22 cellular contexts compared by ENCODE assay signal in the genomic region with DNA sequence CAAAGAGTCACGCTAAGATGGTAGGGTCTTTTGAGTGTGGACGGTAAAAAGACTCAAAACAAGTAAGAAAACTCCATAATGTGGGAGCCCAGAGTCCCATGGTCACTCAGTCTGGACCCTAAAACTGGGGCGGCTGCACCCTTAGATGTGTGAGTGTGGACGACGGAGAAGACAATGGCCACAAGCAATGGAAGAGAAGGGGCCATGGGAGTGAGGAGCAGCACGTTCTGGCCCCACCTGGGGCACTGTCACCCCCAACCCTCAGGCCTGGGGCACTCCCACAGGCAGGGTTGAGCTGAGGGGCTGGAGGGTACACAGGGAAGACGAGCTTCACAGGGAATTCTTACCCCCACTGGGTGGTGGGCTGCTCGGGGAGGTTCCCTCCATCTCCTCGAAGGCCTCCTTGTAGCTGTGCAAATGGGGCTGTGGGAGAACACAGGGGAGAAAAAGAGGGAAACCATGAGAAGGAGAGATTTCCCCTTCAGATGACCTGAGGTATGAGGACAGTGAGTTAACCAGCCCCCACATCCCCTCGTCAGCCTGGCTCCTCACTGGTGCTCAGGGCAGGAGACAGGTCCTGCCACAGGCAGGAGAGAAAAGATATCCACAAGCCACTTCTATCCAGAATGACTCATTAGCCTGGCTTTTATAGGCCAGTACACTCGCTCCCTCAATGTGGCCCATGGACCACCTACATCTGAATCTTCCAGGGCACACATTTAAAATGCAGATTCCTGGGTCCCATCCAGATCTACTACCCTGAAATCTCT.
A peak's percentile ranks its signal among the peaks of the same experiment; 100 is the strongest.
DNase-seq lines count a peak whose midpoint lies in the region; ATAC-seq and TF ChIP-seq lines count a peak whose summit lies in the region.
"Had no signal": no experiment of that assay in that cellular context is flagged by ENCODE, and none has a peak within 500 bp of the region (broad histone marks: within the 10 kb centered on the region; RNA-seq: fewer than 3 reads in every experiment).

No MANE protein-coding gene starts in this region.

- POLR2A ChIA-PET in naive thymus-derived CD8-positive, alpha-beta T cell (lab: Charles Lee): no interaction called here

- H3K4me1 ChIP-seq in rectal smooth muscle tissue (ENCODE audit: control insufficient read depth, insufficient read depth, low read length): peaks cover 35% of the 10 kb centered on the region
- H3K4me1 ChIP-seq in vagina: peaks cover 40% of the 10 kb centered on the region
- H3K4me1 ChIP-seq in endodermal cell (ENCODE audit: control insufficient read depth, insufficient read depth, low read length): peaks cover 3% of the 10 kb centered on the region

- H3K9ac ChIP-seq in rectal smooth muscle tissue (ENCODE audit: low read length) (no peak overlapping the region), endodermal cell (ENCODE audit: extremely low read depth, low read length, poor library complexity, severe bottlenecking) (no peak overlapping the region)

- peak overlapping the region; percentile 88 for H3K27ac ChIP-seq in rectal smooth muscle tissue (ENCODE audit: low read depth, low read length)
- peak overlapping the region; percentile 57 for H3K27ac ChIP-seq in vagina
- H3K27ac ChIP-seq in endodermal cell (ENCODE audit: low read depth, low read length): no peak overlapping the region
- H3K27ac ChIP-seq: 22Rv1, SJSA1 had no signal

- WGBS in endodermal cell (ENCODE audit: insufficient coverage in 1 of 2, insufficient read length in 1 of 2), 2 experiments: 95 to 96% methylated on average over 5 to 11 of the region's 11 CpGs

- TF ChIP-seq CTCF in vagina (IDR thresholded peaks at IDR 0.05) (no peak), endodermal cell (conservative IDR thresholded peaks at IDR 0.05) (no peak)

- H3K9me3 ChIP-seq in vagina (no peaks in the 10 kb centered on the region), endodermal cell (ENCODE audit: control insufficient read depth, low read length) (no peaks in the 10 kb centered on the region)
- H3K9me3 ChIP-seq: SJSA1 had no signal

- H3K9me3 Mint-ChIP-seq in endodermal cell: no peaks in the 10 kb centered on the region
- no peaks in the 10 kb centered on the region for H3K9me3 Mint-ChIP-seq in naive thymus-derived CD8-positive, alpha-beta T cell
- H3K9me3 Mint-ChIP-seq: activated B cell treated with CpG ODN at 0.5 μM for 24 hours; activated CD8-positive, alpha-beta T cell treated with anti-CD3 and anti-CD28 coated beads for 36 hours; activated naive CD8-positive, alpha-beta T cell treated with anti-CD3 and anti-CD28 coated beads, Interleukin-2, amount 10 ng/mL, durations not matched to agents 7 days and 5 days; activated T-cell treated with anti-CD3 and anti-CD28 coated beads, Interleukin-2, amount 50 U/mL, for 72 hours had no signal

- H3K36me3 ChIP-seq in rectal smooth muscle tissue (ENCODE audit: control insufficient read depth, insufficient read depth, low read length): peaks cover 48% of the 10 kb centered on the region
- H3K36me3 ChIP-seq in vagina: peaks cover 0 to 56% of the 10 kb centered on the region in 2 donors
- H3K36me3 ChIP-seq in endodermal cell (ENCODE audit: control insufficient read depth, insufficient read depth, low read length): no peaks in the 10 kb centered on the region

- H3K27me3 Mint-ChIP-seq in endodermal cell (ENCODE audit: insufficient read depth): peaks cover 1% of the 10 kb centered on the region
- H3K27me3 Mint-ChIP-seq in naive thymus-derived CD8-positive, alpha-beta T cell: peaks cover 0 to 4% (median 0%) of the 10 kb centered on the region in 5 donors
- H3K27me3 Mint-ChIP-seq: activated CD8-positive, alpha-beta T cell treated with anti-CD3 and anti-CD28 coated beads for 36 hours had no signal

- no peaks in the 10 kb centered on the region for H3K36me3 Mint-ChIP-seq in endodermal cell (ENCODE audit: low read depth)
- H3K36me3 Mint-ChIP-seq in naive thymus-derived CD8-positive, alpha-beta T cell: no peaks in the 10 kb centered on the region
- H3K36me3 Mint-ChIP-seq: activated naive CD8-positive, alpha-beta T cell treated with anti-CD3 and anti-CD28 coated beads, Interleukin-2, amount 10 ng/mL, durations not matched to agents 7 days and 5 days had no signal

- no peak overlapping the region for H3K27ac Mint-ChIP-seq in endodermal cell
- no peak overlapping the region for H3K27ac Mint-ChIP-seq in naive thymus-derived CD8-positive, alpha-beta T cell
- H3K27ac Mint-ChIP-seq: activated B cell treated with CpG ODN at 0.5 μM for 24 hours; activated CD8-positive, alpha-beta T cell treated with anti-CD3 and anti-CD28 coated beads for 36 hours; activated naive CD8-positive, alpha-beta T cell treated with anti-CD3 and anti-CD28 coated beads, Interleukin-2, amount 10 ng/mL, durations not matched to agents 7 days and 5 days; activated T-cell treated with anti-CD3 and anti-CD28 coated beads, Interleukin-2, amount 50 U/mL, for 72 hours had no signal

- H3K4me3 ChIP-seq in rectal smooth muscle tissue (ENCODE audit: low read length) (no peak overlapping the region), vagina (no peak overlapping the region), endodermal cell (ENCODE audit: low read length) (no peak overlapping the region)
- H3K4me3 ChIP-seq: GM12878, hepatocyte, SJSA1 had no signal

- intact Hi-C loops in Right ventricle myocardium inferior (cut with DNase I) (no loop called here), Right ventricle myocardium superior (cut with DNase I) (no loop called here), left ventricle myocardium superior (cut with micrococcal nuclease) (no loop called here), vagina (cut with DNase I) (no loop called here)

- H3K4me1 Mint-ChIP-seq in endodermal cell: peaks cover 19% of the 10 kb centered on the region
- no peaks in the 10 kb centered on the region for H3K4me1 Mint-ChIP-seq in naive thymus-derived CD8-positive, alpha-beta T cell
- H3K4me1 Mint-ChIP-seq: activated B cell treated with CpG ODN at 0.5 μM for 24 hours; activated naive CD8-positive, alpha-beta T cell treated with anti-CD3 and anti-CD28 coated beads, Interleukin-2, amount 10 ng/mL, durations not matched to agents 7 days and 5 days had no signal

- no peak for TF ChIP-seq POLR2A in vagina (IDR thresholded peaks at IDR 0.05)

- DNase-seq in Right ventricle myocardium inferior (ENCODE audit: missing footprints) (peak; percentile 51), Right ventricle myocardium superior (no peak), left ventricle myocardium superior (peak; percentile 18), vagina (ENCODE audit: extremely low spot score in 2 of 2) (no peak), endodermal cell (no peak)
- DNase-seq in naive thymus-derived CD8-positive, alpha-beta T cell: no peak
- DNase-seq: activated B cell treated with CpG ODN at 0.5 μM for 24 hours; activated CD8-positive, alpha-beta T cell treated with anti-CD3 and anti-CD28 coated beads for 36 hours; activated naive CD8-positive, alpha-beta T cell treated with anti-CD3 and anti-CD28 coated beads, Interleukin-2, amount 10 ng/mL, durations not matched to agents 7 days and 5 days; activated T-cell treated with anti-CD3 and anti-CD28 coated beads, Interleukin-2, amount 50 U/mL, for 72 hours; GDM1; midbrain; NCI-H1105 treated with DMSO at 0.1 percent for 48 hours; stimulated activated CD4-positive, alpha-beta T cell treated with anti-CD3 and anti-CD28 coated beads, Interleukin-4, amount 100 ng/mL, for 1 hour; T-helper 2 cell had no signal

- no peak overlapping the region for H3K4me3 Mint-ChIP-seq in endodermal cell
- H3K4me3 Mint-ChIP-seq in naive thymus-derived CD8-positive, alpha-beta T cell: no peak overlapping the region
- H3K4me3 Mint-ChIP-seq: activated B cell treated with CpG ODN at 0.5 μM for 24 hours; activated CD8-positive, alpha-beta T cell treated with anti-CD3 and anti-CD28 coated beads for 36 hours; activated naive CD8-positive, alpha-beta T cell treated with anti-CD3 and anti-CD28 coated beads, Interleukin-2, amount 10 ng/mL, durations not matched to agents 7 days and 5 days; activated T-cell treated with anti-CD3 and anti-CD28 coated beads, Interleukin-2, amount 50 U/mL, for 72 hours had no signal

- no peak for ATAC-seq in Right ventricle myocardium inferior
- no peak for ATAC-seq in Right ventricle myocardium superior (ENCODE audit: poor library complexity)
- ATAC-seq in left ventricle myocardium superior: no peak
- ATAC-seq in GM19324 (IDR thresholded peaks at IDR 0.05; ENCODE audit: low FRiP score, unreplicated experiment): no peak
- no peak for ATAC-seq in naive thymus-derived CD8-positive, alpha-beta T cell
- ATAC-seq: activated CD8-positive, alpha-beta T cell treated with anti-CD3 and anti-CD28 coated beads for 36 hours; activated T-cell treated with anti-CD3 and anti-CD28 coated beads, Interleukin-2, amount 50 U/mL, for 72 hours; esophagus mucosa; GM12878 had no signal

- H3K27me3 ChIP-seq in rectal smooth muscle tissue (ENCODE audit: control insufficient read depth, insufficient read depth, low read length): no peaks in the 10 kb centered on the region
- H3K27me3 ChIP-seq in vagina: no peaks in the 10 kb centered on the region
- no peaks in the 10 kb centered on the region for H3K27me3 ChIP-seq in endodermal cell (ENCODE audit: control insufficient read depth, insufficient read depth, low read length, poor library complexity, severe bottlenecking)
- H3K27me3 ChIP-seq: hepatocyte, SJSA1 had no signal

Comparison
In these comparisons a context has a peak if more than half of its experiments do, and no peak if none do; other contexts are left out.
1. DNase-seq: peak in Right ventricle myocardium inferior (single experiment) and left ventricle myocardium superior (single experiment); none in Right ventricle myocardium superior (single experiment), vagina (0 of 2), endodermal cell (single experiment) and naive thymus-derived CD8-positive, alpha-beta T cell (0 of 10).